28 cellular contexts compared by ENCODE assay signal in genomic region chrX:44947995-44948394, GRCh38.
A peak's percentile ranks its signal among the peaks of the same experiment; 100 is the strongest.
DNase-seq lines count a peak whose midpoint lies in the region; ATAC-seq and TF ChIP-seq lines count a peak whose summit lies in the region.
"Had no signal": no experiment of that assay in that cellular context is flagged by ENCODE, and none has a peak within 500 bp of the region (broad histone marks: within the 10 kb centered on the region; RNA-seq: fewer than 3 reads in every experiment).

No MANE protein-coding gene starts in this region.

- CTCF ChIA-PET in activated CD4-positive, alpha-beta T cell treated with anti-CD3 and anti-CD28 coated beads for 36 hours (lab: Charles Lee): interaction anchor here (0.6 kb wide), 1 partner anchor 269 kb away, joined by 3 read pairs; no protein-coding TSS in a partner anchor

- POLR2A ChIA-PET in activated CD4-positive, alpha-beta T cell treated with anti-CD3 and anti-CD28 coated beads for 36 hours (lab: Charles Lee): no interaction called here

- ATAC-seq in activated CD4-positive, alpha-beta T cell treated with anti-CD3 and anti-CD28 coated beads for 36 hours: no peak
- no peak for ATAC-seq in activated naive CD8-positive, alpha-beta T cell treated with anti-CD3 and anti-CD28 coated beads, Interleukin-2, amount 50 U/mL, for 24 hours
- ATAC-seq: activated CD4-positive, CD25-positive, alpha-beta regulatory T cell treated with anti-CD3 and anti-CD28 coated beads, Interleukin-2, amount 50 U/mL, for 24 hours; K562; natural killer cell; PC-3; stimulated activated naive B cell treated with anti-CD40 and anti-IgM and Interleukin-4, amounts not matched to agents 10 μg/mL and 1 μg/mL and 100 μg/mL, for 72 hours had no signal

- no peak overlapping the region for H4K8ac ChIP-seq in H9 (replicated peaks; ENCODE audit: insufficient read length, low read depth, low read length)

- no peak overlapping the region for H2BK15ac ChIP-seq in H9 (ENCODE audit: low read depth, low read length)

- intact Hi-C loops in activated CD4-positive, alpha-beta T cell treated with anti-CD3 and anti-CD28 coated beads for 36 hours (cut with DNase I, micrococcal nuclease): loop anchor here (5.0 kb wide), 1 partner anchor 76 kb away; the partner anchor contains the start of gene KDM6A (in 2 of the 2)

- H4K5ac ChIP-seq in H9 (ENCODE audit: insufficient read length, low read depth, low read length): no peak overlapping the region

- H3K9me3 ChIP-seq in H9 (ENCODE audit: control insufficient read depth, low read depth, low read length) (peaks cover 8% of the 10 kb centered on the region), neutrophil (no peaks in the 10 kb centered on the region)

- H3K4me1 ChIP-seq in H9 (ENCODE audit: insufficient read depth, low read length) (peaks cover 2% of the 10 kb centered on the region; the same call in 1 of the 2 replicates), neutrophil (ENCODE audit: control insufficient read depth in 1 of 2, insufficient read depth in 1 of 2, low read depth in 1 of 2, low read length in 1 of 2) (peaks cover 6 to 30% of the 10 kb centered on the region in 2 experiments)

- H3K18ac ChIP-seq in H9 (ENCODE audit: insufficient read length, low read depth, low read length): no peak overlapping the region

- peaks cover 7% of the 10 kb centered on the region for H3K36me3 Mint-ChIP-seq in activated CD4-positive, alpha-beta T cell treated with anti-CD3 and anti-CD28 coated beads for 36 hours (ENCODE audit: low read depth)
- peaks cover 7 to 18% (median 16%) of the 10 kb centered on the region in 3 experiments for H3K36me3 Mint-ChIP-seq in H9 (ENCODE audit: insufficient read depth in 1 of 3, low read depth in 3 of 3)
- H3K36me3 Mint-ChIP-seq in activated naive CD8-positive, alpha-beta T cell treated with anti-CD3 and anti-CD28 coated beads, Interleukin-2, amount 50 U/mL, for 24 hours (ENCODE audit: low read depth): peaks cover 10% of the 10 kb centered on the region
- H3K36me3 Mint-ChIP-seq: natural killer cell had no signal

- H3K27me3 Mint-ChIP-seq in activated CD4-positive, alpha-beta T cell treated with anti-CD3 and anti-CD28 coated beads for 36 hours: no peaks in the 10 kb centered on the region
- H3K27me3 Mint-ChIP-seq in H9 (ENCODE audit: low read depth): no peaks in the 10 kb centered on the region
- no peaks in the 10 kb centered on the region for H3K27me3 Mint-ChIP-seq in activated naive CD8-positive, alpha-beta T cell treated with anti-CD3 and anti-CD28 coated beads, Interleukin-2, amount 50 U/mL, for 24 hours
- H3K27me3 Mint-ChIP-seq: activated CD4-positive, alpha-beta memory T cell treated with anti-CD3 and anti-CD28 coated beads for 36 hours; stimulated activated naive B cell treated with anti-CD40 and anti-IgM and Interleukin-4, amounts not matched to agents 10 μg/mL and 1 μg/mL and 100 μg/mL, for 72 hours had no signal

- peaks cover 39% of the 10 kb centered on the region for H3K4me1 Mint-ChIP-seq in activated CD4-positive, alpha-beta T cell treated with anti-CD3 and anti-CD28 coated beads for 36 hours
- peaks cover 17 to 39% of the 10 kb centered on the region in 2 experiments for H3K4me1 Mint-ChIP-seq in H9
- peaks cover 36% of the 10 kb centered on the region for H3K4me1 Mint-ChIP-seq in activated naive CD8-positive, alpha-beta T cell treated with anti-CD3 and anti-CD28 coated beads, Interleukin-2, amount 50 U/mL, for 24 hours

- H3K36me3 ChIP-seq in neutrophil: no peaks in the 10 kb centered on the region

- no peak overlapping the region for H3K9ac ChIP-seq in H9 (ENCODE audit: extremely low read depth, insufficient read length, low read length)
- H3K9ac ChIP-seq: GM23248 had no signal

- no peak overlapping the region for H4K91ac ChIP-seq in H9 (ENCODE audit: insufficient read length, low read depth, low read length)

- peak overlapping the region; percentile 34 for H3K27ac Mint-ChIP-seq in activated CD4-positive, alpha-beta T cell treated with anti-CD3 and anti-CD28 coated beads for 36 hours
- H3K27ac Mint-ChIP-seq in H9: peak overlapping the region in 2 of 3 experiments; percentile 11 to 64; a peak in 3 of 7 replicates
- peak overlapping the region; percentile 46 for H3K27ac Mint-ChIP-seq in activated naive CD8-positive, alpha-beta T cell treated with anti-CD3 and anti-CD28 coated beads, Interleukin-2, amount 50 U/mL, for 24 hours
- H3K27ac Mint-ChIP-seq: activated CD4-positive, alpha-beta memory T cell treated with anti-CD3 and anti-CD28 coated beads for 36 hours; stimulated activated naive B cell treated with anti-CD40 and anti-IgM and Interleukin-4, amounts not matched to agents 10 μg/mL and 1 μg/mL and 100 μg/mL, for 72 hours; T-helper 1 cell treated with Interleukin-12 subunit alpha and Interleukin-12 subunit beta and Interleukin-4 antibody, amounts not matched to agents 30 μg/mL and 1 μg/mL, for 36 hours had no signal

- H2AFZ ChIP-seq in H9 (ENCODE audit: low read length): no peak overlapping the region
- H2AFZ ChIP-seq: GM23248 had no signal

- no peak for DNase-seq in activated CD4-positive, alpha-beta T cell treated with anti-CD3 and anti-CD28 coated beads for 36 hours
- no peak for DNase-seq in activated CD4-positive, alpha-beta T cell treated with anti-CD3 and anti-CD28 coated beads, Interleukin-2, amount 50 U/mL, for 4 hours
- DNase-seq in H9: no peak
- no peak for DNase-seq in activated naive CD8-positive, alpha-beta T cell treated with anti-CD3 and anti-CD28 coated beads, Interleukin-2, amount 50 U/mL, for 24 hours
- DNase-seq in mucosa of gallbladder (ENCODE audit: low spot score): no peak
- no peak for DNase-seq in islet precursor cell
- no peak for DNase-seq in T-helper 2 cell
- DNase-seq: activated CD4-positive, alpha-beta memory T cell treated with anti-CD3 and anti-CD28 coated beads for 36 hours; activated effector memory CD4-positive, alpha-beta T cell treated with anti-CD3 and anti-CD28 coated beads, Interleukin-2, amount 50 U/mL, for 16 hours; C1 segment of cervical spinal cord; Calu3; central memory CD4-positive, alpha-beta T cell; cortex of kidney; DND-41; effector memory CD4-positive, alpha-beta T cell; GM23248; natural killer cell; NCI-H1092; NCI-H2029; NCI-H226; NCI-H526 treated with DMSO at 0.1 percent for 48 hours; PC-3; stimulated activated naive B cell treated with anti-CD40 and anti-IgM and Interleukin-4, amounts not matched to agents 10 μg/mL and 1 μg/mL and 100 μg/mL, for 72 hours had no signal

- H4K20me1 ChIP-seq in H9 (ENCODE audit: control insufficient read depth, insufficient read depth, insufficient read length): no peaks in the 10 kb centered on the region

- no peak overlapping the region for H3K4me3 Mint-ChIP-seq in activated CD4-positive, alpha-beta T cell treated with anti-CD3 and anti-CD28 coated beads for 36 hours
- H3K4me3 Mint-ChIP-seq in H9: no peak overlapping the region
- no peak overlapping the region for H3K4me3 Mint-ChIP-seq in activated naive CD8-positive, alpha-beta T cell treated with anti-CD3 and anti-CD28 coated beads, Interleukin-2, amount 50 U/mL, for 24 hours
- H3K4me3 Mint-ChIP-seq: activated CD4-positive, alpha-beta memory T cell treated with anti-CD3 and anti-CD28 coated beads for 36 hours; natural killer cell; stimulated activated naive B cell treated with anti-CD40 and anti-IgM and Interleukin-4, amounts not matched to agents 10 μg/mL and 1 μg/mL and 100 μg/mL, for 72 hours; T-helper 1 cell treated with Interleukin-12 subunit alpha and Interleukin-12 subunit beta and Interleukin-4 antibody, amounts not matched to agents 30 μg/mL and 1 μg/mL, for 36 hours had no signal

- H3K4me3 ChIP-seq in neutrophil (ENCODE audit: low read depth in 1 of 2, low read length in 1 of 2): no peak overlapping the region
- H3K4me3 ChIP-seq: GM23248, K562 had no signal

- no peak overlapping the region for H2BK120ac ChIP-seq in H9 (ENCODE audit: low read depth, low read length, poor library complexity, severe bottlenecking)

- H3K79me1 ChIP-seq in H9 (ENCODE audit: insufficient read depth, low read depth, low read length, poor library complexity, severe bottlenecking): no peaks in the 10 kb centered on the region

- peaks cover 13% of the 10 kb centered on the region; the same call in 1 of the 2 replicates for H3K79me2 ChIP-seq in H9 (ENCODE audit: insufficient read depth, low read length)

- no peak overlapping the region for H3T11ph ChIP-seq in H9 (ENCODE audit: low read length)

- no peak overlapping the region for H3K23ac ChIP-seq in H9 (ENCODE audit: insufficient read length, low read depth, low read length)

- no peak overlapping the region for H2BK12ac ChIP-seq in H9 (ENCODE audit: insufficient read length, low read depth, low read length)

- no peak overlapping the region for H2BK20ac ChIP-seq in H9 (ENCODE audit: low read depth, low read length, poor library complexity, severe bottlenecking)

- H3K4me2 ChIP-seq in H9 (ENCODE audit: insufficient read depth, insufficient read length, low read length): no peak overlapping the region

- H3K27me3 ChIP-seq in H9 (ENCODE audit: insufficient read depth, low read length): no peaks in the 10 kb centered on the region
- H3K27me3 ChIP-seq in neutrophil: no peaks in the 10 kb centered on the region

- H3K56ac ChIP-seq in H9 (ENCODE audit: insufficient read length, low read depth, low read length): no peak overlapping the region

- H2BK5ac ChIP-seq in H9 (ENCODE audit: insufficient read length, low read length): no peak overlapping the region

- no peak overlapping the region for H2AK5ac ChIP-seq in H9 (ENCODE audit: insufficient read length, low read length)

- no CpG with 5 or more reads among the region's 4 CpGs for WGBS in H9 (ENCODE audit: extremely low coverage, insufficient read length, low lambda C conversion rate)

- no peaks in the 10 kb centered on the region for H3K9me3 Mint-ChIP-seq in activated CD4-positive, alpha-beta T cell treated with anti-CD3 and anti-CD28 coated beads for 36 hours (ENCODE audit: low read depth)
- H3K9me3 Mint-ChIP-seq in H9: peaks cover 50 to 68% of the 10 kb centered on the region in 2 experiments
- no peaks in the 10 kb centered on the region for H3K9me3 Mint-ChIP-seq in activated naive CD8-positive, alpha-beta T cell treated with anti-CD3 and anti-CD28 coated beads, Interleukin-2, amount 50 U/mL, for 24 hours
- H3K9me3 Mint-ChIP-seq: natural killer cell had no signal

- no peak overlapping the region for H3K4ac ChIP-seq in H9 (ENCODE audit: low read depth, low read length)

- TF ChIP-seq CTCF in H9 (conservative IDR thresholded peaks at IDR 0.05): no peak
- no peak for TF ChIP-seq CTCF in neutrophil (IDR thresholded peaks at IDR 0.05)

- H3K27ac ChIP-seq in H9 (ENCODE audit: insufficient read length, low read depth, low read length) (no peak overlapping the region), neutrophil (peak overlapping the region; percentile 15)
- H3K27ac ChIP-seq: 22Rv1, GM23248 had no signal

- H3K23me2 ChIP-seq in H9 (ENCODE audit: insufficient read length, low read depth, low read length, poor library complexity, severe bottlenecking): peaks cover 3% of the 10 kb centered on the region

- no peak overlapping the region for H3K14ac ChIP-seq in H9 (ENCODE audit: insufficient read depth, low read length)
